ENCODE assay signal across 8 cellular contexts in genomic region chr4:56465599-56466295, GRCh38. TPM values are rescaled to one million over a fixed set of nuclear protein-coding genes. Genes with fewer than 3 reads are reported as not detected.
DNase-seq lines count a peak whose midpoint lies in the region; ATAC-seq and TF ChIP-seq lines count a peak whose summit lies in the region.

No MANE protein-coding gene starts in this region.

- H3K4me3 ChIP-seq in right lobe of liver, result peak overlapping the region in 2 of 3 donors; percentile 93 to 94

- peaks cover 15% of the 10 kb centered on the region for H3K36me3 Mint-ChIP-seq in activated naive CD8-positive, alpha-beta T cell treated with anti-CD3 and anti-CD28 coated beads, Interleukin-2, amount 10 ng/mL, durations not matched to agents 7 days and 5 days

- H3K36me3 ChIP-seq in right lobe of liver, result peaks cover 0 to 8% (median 5%) of the 10 kb centered on the region in 4 donors

- intact Hi-C loops in right lobe of liver (cut with DNase I), result no loop called here

- H3K27ac Mint-ChIP-seq in activated naive CD8-positive, alpha-beta T cell treated with anti-CD3 and anti-CD28 coated beads, Interleukin-2, amount 10 ng/mL, durations not matched to agents 7 days and 5 days, result peak overlapping the region; percentile 96

- H3K27me3 Mint-ChIP-seq in activated naive CD8-positive, alpha-beta T cell treated with anti-CD3 and anti-CD28 coated beads, Interleukin-2, amount 10 ng/mL, durations not matched to agents 7 days and 5 days, result no peaks in the 10 kb centered on the region

- no peaks in the 10 kb centered on the region for H3K27me3 ChIP-seq in right lobe of liver

- TF ChIP-seq CTCF in right lobe of liver (IDR thresholded peaks at IDR 0.05), result no peak

- no peak for ATAC-seq in activated naive CD8-positive, alpha-beta T cell treated with anti-CD3 and anti-CD28 coated beads, Interleukin-2, amount 10 ng/mL, durations not matched to agents 7 days and 5 days (ENCODE audit: low read depth)
- ATAC-seq in right lobe of liver (no peak), HG02970 (IDR thresholded peaks at IDR 0.05; ENCODE audit: low FRiP score, unreplicated experiment) (no peak), HG02798 (IDR thresholded peaks at IDR 0.05; ENCODE audit: poor library complexity, unreplicated experiment) (no peak)

- H3K4me3 Mint-ChIP-seq in activated naive CD8-positive, alpha-beta T cell treated with anti-CD3 and anti-CD28 coated beads, Interleukin-2, amount 10 ng/mL, durations not matched to agents 7 days and 5 days, result peak overlapping the region; percentile 94

- POLR2A ChIA-PET in activated naive CD8-positive, alpha-beta T cell treated with anti-CD3 and anti-CD28 coated beads, Interleukin-2, amount 10 ng/mL, durations not matched to agents 7 days and 5 days (lab: Charles Lee), result interaction anchor here (0.7 to 2.4 kb wide), 5 partner anchors 9 to 512 kb away, joined by 3 to 31 read pairs (median 4); partner anchors contain the start of genes AASDH, NOA1, PAICS and POLR2B

- H3K9me3 ChIP-seq in right lobe of liver, result no peaks in the 10 kb centered on the region

- H3K27ac ChIP-seq in right lobe of liver, result no peak overlapping the region

- DNase-seq in ACHN, result peak; percentile 17
- DNase-seq in HK-2 (ENCODE audit: unreplicated experiment), result peak; percentile 9
- DNase-seq in activated naive CD8-positive, alpha-beta T cell treated with anti-CD3 and anti-CD28 coated beads, Interleukin-2, amount 10 ng/mL, durations not matched to agents 7 days and 5 days, result no peak
- no peak for DNase-seq in right lobe of liver
- no peak for DNase-seq in NCI-H1694 (lab: John Stamatoyannopoulos, UW)
- no peak for DNase-seq in DMS53 treated with DMSO at 0.1 percent for 48 hours (lab: John Stamatoyannopoulos, UW; ENCODE audit: unreplicated experiment)

- no peak for TF ChIP-seq POLR2A in right lobe of liver (IDR thresholded peaks at IDR 0.05)

- in situ Hi-C loops in ACHN (cut with HindIII; ENCODE audit: low pct_ligation_motif_present, low pct_unique_long_range_greater_than_20kb, low sequenced_read_pairs), result no loop called here

- H3K4me1 ChIP-seq in right lobe of liver, result peaks cover 0 to 26% (median 6%) of the 10 kb centered on the region in 4 donors

- no peaks in the 10 kb centered on the region for H3K9me3 Mint-ChIP-seq in activated naive CD8-positive, alpha-beta T cell treated with anti-CD3 and anti-CD28 coated beads, Interleukin-2, amount 10 ng/mL, durations not matched to agents 7 days and 5 days

- WGBS in right lobe of liver (ENCODE audit: insufficient coverage, low coverage, low lambda C conversion rate, missing lambda C conversion rate), result 77% methylated on average over 9 of the region's 10 CpGs

- peaks cover 40% of the 10 kb centered on the region for H3K4me1 Mint-ChIP-seq in activated naive CD8-positive, alpha-beta T cell treated with anti-CD3 and anti-CD28 coated beads, Interleukin-2, amount 10 ng/mL, durations not matched to agents 7 days and 5 days

RNA-seq across cellular contexts. Expression of gene SRP72, which starts 1.7 kb away (rescaled TPM):
- 100 to 1,000 TPM; 123 to 124 TPM for total RNA-seq in activated naive CD8-positive, alpha-beta T cell treated with anti-CD3 and anti-CD28 coated beads, Interleukin-2, amount 10 ng/mL, durations not matched to agents 7 days and 5 days
- 10 to 100 TPM; 41.3 to 54.8 (median 46.6) TPM for total RNA-seq in right lobe of liver

RNA-seq across cellular contexts. Expression of gene PAICS, which starts 29.7 kb away (rescaled TPM):
- 100 to 1,000 TPM; 120 to 125 TPM for total RNA-seq in activated naive CD8-positive, alpha-beta T cell treated with anti-CD3 and anti-CD28 coated beads, Interleukin-2, amount 10 ng/mL, durations not matched to agents 7 days and 5 days
- total RNA-seq in right lobe of liver, result 10 to 100 TPM; 39.8 to 77.5 (median 54.2) TPM

RNA-seq across cellular contexts. Expression of gene PPAT, which starts 30.3 kb away (rescaled TPM):
- total RNA-seq in activated naive CD8-positive, alpha-beta T cell treated with anti-CD3 and anti-CD28 coated beads, Interleukin-2, amount 10 ng/mL, durations not matched to agents 7 days and 5 days, result 10 to 100 TPM; 20.8 to 22.4 TPM
- 1 to 10 TPM; 4.4 to 8.5 (median 7.1) TPM for total RNA-seq in right lobe of liver

RNA-seq across cellular contexts. Expression of gene ARL9, which starts 39.8 kb away (rescaled TPM):
- total RNA-seq in activated naive CD8-positive, alpha-beta T cell treated with anti-CD3 and anti-CD28 coated beads, Interleukin-2, amount 10 ng/mL, durations not matched to agents 7 days and 5 days, result under 1 TPM; 0.26 to 0.44 TPM
- under 1 TPM in 1 of 6 experiments, not detected in 5; 0.19 TPM for total RNA-seq in right lobe of liver

Comparison
In these comparisons a context has a peak if more than half of its experiments do, and no peak if none do; other contexts are left out.
1. DNase-seq: peak in ACHN (single experiment) and HK-2 (single experiment); none in activated naive CD8-positive, alpha-beta T cell treated with anti-CD3 and anti-CD28 coated beads, Interleukin-2, amount 10 ng/mL, durations not matched to agents 7 days and 5 days (single experiment), right lobe of liver (0 of 3), NCI-H1694 (single experiment) and DMS53 treated with DMSO at 0.1 percent for 48 hours (single experiment).